Comparison of ENCODE assay signal across 28 cellular contexts in the genomic region with DNA sequence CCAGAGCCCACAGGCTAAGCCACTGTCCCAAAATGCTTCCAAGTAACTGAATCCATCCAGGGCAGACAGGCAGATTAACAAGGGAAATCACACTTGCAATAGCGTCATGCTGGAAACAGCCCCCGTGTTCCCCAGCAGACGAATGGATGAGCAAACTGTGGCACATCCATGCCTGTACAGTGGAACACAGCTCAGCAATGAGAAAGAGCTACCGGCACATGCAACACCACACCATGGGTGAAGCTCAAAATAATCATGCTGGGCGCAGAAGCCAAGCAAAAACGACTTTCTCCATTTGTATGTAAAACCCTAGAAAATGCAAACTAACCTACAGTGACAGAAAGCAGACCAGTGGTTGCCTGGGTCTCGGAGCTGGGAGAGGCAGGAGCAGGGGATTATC.
"Had no signal": no experiment of that assay in that cellular context is flagged by ENCODE, and none has a peak within 500 bp of the region (broad histone marks: within the 10 kb centered on the region; RNA-seq: fewer than 3 reads in every experiment).

No MANE protein-coding gene starts in this region.

- H3K27ac ChIP-seq: brain microvascular endothelial cell, cardiac muscle cell, SK-N-MC had no signal

- H3K27me3 ChIP-seq: brain microvascular endothelial cell, cardiac muscle cell had no signal

- H3K9me3 Mint-ChIP-seq: activated B cell treated with CpG ODN at 0.5 μM for 24 hours; activated CD4-positive, alpha-beta memory T cell treated with anti-CD3 and anti-CD28 coated beads for 36 hours; activated CD4-positive, alpha-beta T cell treated with anti-CD3 and anti-CD28 coated beads, Interleukin-2, amount 10 ng/mL, durations not matched to agents 7 days and 5 days; activated naive CD4-positive, alpha-beta T cell treated with anti-CD3 and anti-CD28 coated beads for 36 hours; activated T-helper 17 cell treated with anti-CD3 and anti-CD28 coated beads, Interleukin-2, amount 50 U/mL, for 72 hours; T-cell had no signal

- DNase-seq: activated B cell treated with CpG ODN at 0.5 μM for 24 hours; activated CD4-positive, alpha-beta memory T cell treated with anti-CD3 and anti-CD28 coated beads for 36 hours; activated CD4-positive, alpha-beta T cell treated with anti-CD3 and anti-CD28 coated beads, Interleukin-2, amount 10 ng/mL, durations not matched to agents 7 days and 5 days; activated gamma-delta T cell; activated naive CD4-positive, alpha-beta T cell treated with anti-CD3 and anti-CD28 coated beads for 36 hours; activated T-cell treated with anti-CD3 and anti-CD28 coated beads for 4 hours; activated T-cell treated with anti-CD3 and anti-CD28 coated beads, Interleukin-2, amount 50 U/mL, for 48 hours; brain microvascular endothelial cell; NCI-H1048; NCI-H1417; NCI-H1694; NCI-H2029; NCI-H2107; NCI-H2171 treated with DMSO at 0.1 percent for 48 hours; NCI-H226; NCI-H82; NK-92 treated with Interleukin-12 subunit alpha and Interleukin-12 subunit beta, amount 100 ng/mL, for 24 hours; OCI-M1; RPMI8226; T-cell; T-helper 2 cell; T1000 had no signal

- H3K27ac Mint-ChIP-seq: activated B cell treated with CpG ODN at 0.5 μM for 24 hours; activated CD4-positive, alpha-beta memory T cell treated with anti-CD3 and anti-CD28 coated beads for 36 hours; activated CD4-positive, alpha-beta T cell treated with anti-CD3 and anti-CD28 coated beads, Interleukin-2, amount 10 ng/mL, durations not matched to agents 7 days and 5 days; activated naive CD4-positive, alpha-beta T cell treated with anti-CD3 and anti-CD28 coated beads for 36 hours; activated naive CD8-positive, alpha-beta T cell; activated T-helper 17 cell treated with anti-CD3 and anti-CD28 coated beads, Interleukin-2, amount 50 U/mL, for 72 hours; T-cell had no signal

- H3K36me3 ChIP-seq: brain microvascular endothelial cell, cardiac muscle cell had no signal

- H3K4me3 ChIP-seq: cardiac muscle cell, SK-N-MC had no signal

- ATAC-seq: activated T-helper 17 cell treated with anti-CD3 and anti-CD28 coated beads, Interleukin-2, amount 50 U/mL, for 72 hours; Panc1; Right ventricle myocardium inferior; T-cell had no signal

- H3K36me3 Mint-ChIP-seq: activated CD4-positive, alpha-beta memory T cell treated with anti-CD3 and anti-CD28 coated beads for 36 hours; activated naive CD8-positive, alpha-beta T cell; T-cell had no signal

- H3K4me3 Mint-ChIP-seq: activated B cell treated with CpG ODN at 0.5 μM for 24 hours; activated CD4-positive, alpha-beta memory T cell treated with anti-CD3 and anti-CD28 coated beads for 36 hours; activated CD4-positive, alpha-beta T cell treated with anti-CD3 and anti-CD28 coated beads, Interleukin-2, amount 10 ng/mL, durations not matched to agents 7 days and 5 days; activated naive CD4-positive, alpha-beta T cell treated with anti-CD3 and anti-CD28 coated beads for 36 hours; activated naive CD8-positive, alpha-beta T cell; activated T-helper 17 cell treated with anti-CD3 and anti-CD28 coated beads, Interleukin-2, amount 50 U/mL, for 72 hours; T-cell had no signal
